18 cellular contexts compared by ENCODE assay signal in the genomic region with DNA sequence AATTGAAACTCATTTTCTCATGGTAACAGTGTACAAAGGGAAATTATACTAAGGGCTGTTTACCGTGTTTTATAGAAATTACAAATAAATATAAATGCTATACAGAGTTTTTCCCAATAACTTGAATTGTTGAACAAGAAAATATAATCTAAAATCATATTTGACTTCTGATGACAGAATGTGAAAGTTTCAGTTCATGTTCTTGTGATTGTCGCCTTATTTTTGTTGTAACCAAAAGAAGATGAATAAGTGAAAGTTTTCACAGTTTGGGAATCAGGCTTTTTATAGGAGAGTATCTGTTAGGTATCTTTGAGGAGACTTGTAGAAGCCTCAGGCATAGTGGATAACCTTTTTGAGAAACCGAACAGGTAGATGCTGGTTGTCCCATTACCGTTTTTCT. TPM values are rescaled to one million over a fixed set of nuclear protein-coding genes. Genes with fewer than 3 reads are reported as not detected.
A peak's percentile ranks its signal among the peaks of the same experiment; 100 is the strongest.
DNase-seq lines count a peak whose midpoint lies in the region; ATAC-seq, FAIRE-seq and TF ChIP-seq lines count a peak whose summit lies in the region.
"Had no signal": no experiment of that assay in that cellular context is flagged by ENCODE, and none has a peak within 500 bp of the region (broad histone marks: within the 10 kb centered on the region; RNA-seq: fewer than 3 reads in every experiment).

No MANE protein-coding gene starts in this region.

- H3K4me1 Mint-ChIP-seq in HFFc6 (ENCODE audit: low read depth): peaks cover 48% of the 10 kb centered on the region

- no peak for DNase-seq in GM12891 (ENCODE audit: insufficient read length, low spot score)
- no peak for DNase-seq in HFFc6
- no peak for DNase-seq in GM12878 (ENCODE audit: low read depth, low spot score)
- no peak for DNase-seq in spleen
- no peak for DNase-seq in DMS53 (lab: John Stamatoyannopoulos, UW)
- DNase-seq in left cardiac atrium: no peak
- DNase-seq in ACHN: no peak
- DNase-seq in cerebellar cortex (ENCODE audit: low spot score): no peak
- DNase-seq: activated naive CD4-positive, alpha-beta T cell treated with anti-CD3 and anti-CD28 coated beads, Interleukin-2, amount 10 ng/mL, durations not matched to agents 7 days and 5 days; endodermal cell; islet precursor cell; NCI-H1092 treated with DMSO at 0.1 percent for 48 hours; NCI-H2227 treated with DMSO at 0.1 percent for 48 hours; PC-3 had no signal

- peak overlapping the region; percentile 71; the same call in 1 of the 2 replicates for H3K27ac Mint-ChIP-seq in HFFc6
- H3K27ac Mint-ChIP-seq: activated naive CD4-positive, alpha-beta T cell treated with anti-CD3 and anti-CD28 coated beads, Interleukin-2, amount 10 ng/mL, durations not matched to agents 7 days and 5 days; endodermal cell had no signal

- TF ChIP-seq EP300 in GM12878 (IDR thresholded peaks at IDR 0.05; ENCODE audit: borderline replicate concordance in 1 of 2, control insufficient read depth in 1 of 2, low read depth in 2 of 2, low read length in 2 of 2): 0 out of 4 replicates have a peak, but pooled peaks of 1 of the 2 experiments have one; percentile 9

- intact Hi-C loops in GM12878 (cut with micrococcal nuclease; ENCODE audit: unreplicated experiment): no loop called here
- intact Hi-C loops in spleen (cut with DNase I; ENCODE audit: low total_unique reads): no loop called here
- intact Hi-C loops in left cardiac atrium (cut with DNase I): no loop called here

- no peak overlapping the region for H2AFZ ChIP-seq in GM12878 (ENCODE audit: control insufficient read depth, low read depth, low read length)

- no peaks in the 10 kb centered on the region for H3K9me3 Mint-ChIP-seq in HFFc6

- SMC1A ChIA-PET in GM12878 (lab: Charles Lee; ENCODE audit: uncharacterized antibody, unreplicated experiment): interaction anchor here (1.0 to 1.2 kb wide), 2 partner anchors 13 to 26 kb away, joined by 3 to 6 read pairs; no protein-coding TSS in a partner anchor

- no peak for TF ChIP-seq RAD21 in GM12878 (IDR thresholded peaks at IDR 0.05; ENCODE audit: insufficient read depth, low read depth, low read length)

- H3K36me3 ChIP-seq in GM12878 (ENCODE audit: control insufficient read depth in 2 of 2, insufficient read depth in 2 of 2, low read length in 1 of 2) (peaks cover 0 to 2% of the 10 kb centered on the region in 2 experiments; a peak in 1 of 4 replicates), spleen (peaks cover 0 to 6% (median 0%) of the 10 kb centered on the region in 6 donors)
- H3K36me3 ChIP-seq: breast epithelium had no signal

- 2% methylated on average over 2 of the region's 4 CpGs for WGBS in GM12878 (ENCODE audit: insufficient coverage, insufficient replicate concordance, low lambda C conversion rate, missing lambda C conversion rate)
- 70 to 87% (median 73%) methylated on average over 4 of the region's 4 CpGs for WGBS in spleen, 5 donors

- peak overlapping the region; percentile 78 for H3K4me2 ChIP-seq in GM12878 (ENCODE audit: control insufficient read depth, insufficient read depth)

- in situ Hi-C loops in GM12878 (cut with MboI): no loop called here
- in situ Hi-C loops in ACHN (cut with HindIII; ENCODE audit: low pct_ligation_motif_present, low pct_unique_long_range_greater_than_20kb, low sequenced_read_pairs): no loop called here

- BruUV-seq in GM12878 (replicated peaks; lab: Mats Ljungman, UMichigan): no TSS peak

- CTCF ChIA-PET in GM12878 (lab: Yijun Ruan, JAX): no interaction called here

- peaks cover 6% of the 10 kb centered on the region; the same call in 2 of the 3 replicates for H3K9me3 ChIP-seq in GM12878 (replicated peaks; ENCODE audit: control insufficient read depth, insufficient read depth, low read length)
- H3K9me3 ChIP-seq in spleen: no peaks in the 10 kb centered on the region
- H3K9me3 ChIP-seq: breast epithelium, mucosa of descending colon had no signal

- no peak overlapping the region for H3K9ac ChIP-seq in GM12878 (ENCODE audit: control insufficient read depth, insufficient read depth, low read length)

- no peaks in the 10 kb centered on the region for H4K20me1 ChIP-seq in GM12878 (ENCODE audit: control insufficient read depth, insufficient read depth)

- TF ChIP-seq POLR2A in GM12891 (IDR thresholded peaks at IDR 0.05; ENCODE audit: low read depth, low read length) (no peak), GM12878 (IDR thresholded peaks at IDR 0.05; ENCODE audit: low read depth, low read length) (no peak), spleen (IDR thresholded peaks at IDR 0.05) (no peak)

- no peak overlapping the region; the same call in 1 of the 2 replicates for H3K4me3 Mint-ChIP-seq in HFFc6
- H3K4me3 Mint-ChIP-seq: activated naive CD4-positive, alpha-beta T cell treated with anti-CD3 and anti-CD28 coated beads, Interleukin-2, amount 10 ng/mL, durations not matched to agents 7 days and 5 days; endodermal cell had no signal

- RAD21 ChIA-PET in GM12878 (lab: Charles Lee; ENCODE audit: unreplicated experiment): no interaction called here

- no peaks in the 10 kb centered on the region for H3K27me3 Mint-ChIP-seq in HFFc6 (ENCODE audit: insufficient read depth)
- H3K27me3 Mint-ChIP-seq: activated naive CD4-positive, alpha-beta T cell treated with anti-CD3 and anti-CD28 coated beads, Interleukin-2, amount 10 ng/mL, durations not matched to agents 7 days and 5 days had no signal

- peaks cover 11% of the 10 kb centered on the region; the same call in 1 of the 2 replicates for H3K36me3 Mint-ChIP-seq in HFFc6 (ENCODE audit: low read depth)

- FAIRE-seq in GM12891 (lab: Jason Lieb, UNC) (no peak), GM12878 (lab: Jason Lieb, UNC) (no peak)

- peaks cover 9% of the 10 kb centered on the region for H3K4me1 ChIP-seq in GM12878 (ENCODE audit: control insufficient read depth, insufficient read depth, low read length)
- peaks cover 0 to 25% (median 13%) of the 10 kb centered on the region in 6 donors for H3K4me1 ChIP-seq in spleen
- H3K4me1 ChIP-seq: breast epithelium had no signal

- peak overlapping the region; percentile 72 for H3K27ac ChIP-seq in GM12878 (ENCODE audit: control insufficient read depth, insufficient read depth)
- H3K27ac ChIP-seq in spleen: peak overlapping the region in 5 of 8 donors; percentile 45 to 65 (median 64)
- H3K27ac ChIP-seq: breast epithelium, C4-2B had no signal

- H3K79me2 ChIP-seq in GM12878 (ENCODE audit: control insufficient read depth, insufficient read depth, low read length): peaks cover 48% of the 10 kb centered on the region

- H3K4me3 ChIP-seq in GM12878 (peak overlapping the region; percentile 29; the same call in 1 of the 2 replicates), spleen (peak overlapping the region in 2 of 8 donors; percentile 16 to 51)
- H3K4me3 ChIP-seq: mucosa of descending colon had no signal

- ATAC-seq in GM12878 (peak; percentile 47), left cardiac atrium (no peak)
- ATAC-seq: PC-3, SK-N-SH treated with all-trans-retinoic acid at 6 μM for 48 hours had no signal

- H3K27me3 ChIP-seq in GM12878 (replicated peaks in 1 of 2; ENCODE audit: control insufficient read depth in 2 of 2, insufficient read depth in 2 of 2, low read length in 1 of 2) (no peaks in the 10 kb centered on the region), spleen (replicated peaks in 1 of 7) (no peaks in the 10 kb centered on the region)
- H3K27me3 ChIP-seq: breast epithelium had no signal

- no peak for TF ChIP-seq CTCF in HFFc6 (IDR thresholded peaks at IDR 0.05)
- no peak for TF ChIP-seq CTCF in GM12878 (IDR thresholded peaks at IDR 0.05 in 2 of 3, conservative IDR thresholded peaks at IDR 0.05 in 1 of 3; ENCODE audit: control insufficient read depth in 2 of 3, extremely low read depth in 1 of 3, insufficient read depth in 1 of 3, low read depth in 3 of 3, low read length in 3 of 3)
- TF ChIP-seq CTCF in spleen (IDR thresholded peaks at IDR 0.05 in 8 of 11, conservative IDR thresholded peaks at IDR 0.05 in 3 of 11): no peak

- POLR2A ChIA-PET in GM12878 (lab: Charles Lee): interaction anchor here (1.7 kb wide), 1 partner anchor 11 kb away, joined by 5 read pairs; no protein-coding TSS in a partner anchor

TF ChIP-seq in GM12891, 5 proteins besides CTCF, POLR2A, EP300 and RAD21:
- TF ChIP-seq POLR2AphosphoS5 (IDR thresholded peaks at IDR 0.05; ENCODE audit: low read depth, low read length) (no peak), SPI1 (IDR thresholded peaks at IDR 0.05; ENCODE audit: low read depth, low read length) (peak; percentile 68), POU2F2 (IDR thresholded peaks at IDR 0.05; ENCODE audit: low read depth, low read length) (no peak), PAX5 (IDR thresholded peaks at IDR 0.05; ENCODE audit: insufficient read depth, low read length, severe bottlenecking) (no peak), TAF1 (IDR thresholded peaks at IDR 0.05; ENCODE audit: low read depth, low read length) (no peak)

TF ChIP-seq in GM12878, 131 proteins besides CTCF, POLR2A, EP300 and RAD21 (continues in another document):
- no peak for TF ChIP-seq SIN3A (IDR thresholded peaks at IDR 0.05; ENCODE audit: low read depth, low read length)
- TF ChIP-seq ASH2L (IDR thresholded peaks at IDR 0.05; ENCODE audit: borderline replicate concordance, low read depth): no peak

RNA-seq across cellular contexts. Expression of a gene that starts 28.1 kb away (rescaled TPM):
- polyA plus RNA-seq in GM12891 (2012; ENCODE audit: low read depth, missing spikeins): 11.7 TPM
- total RNA-seq in HFFc6 (2021; fragmentation: NEBNext Ultra II Directional; extraction: Animal tissue kit (Norgen Biotek cat#: 25700)): 10 to 100 TPM; 44.4 to 58.6 (median 53.3) TPM
- total RNA-seq in GM12878 (2013; cell fraction: nucleolus; rRNA removed): 79.6 and 85.6 TPM in 2 replicates
- 26.9 and 28.5 TPM in 2 replicates for total RNA-seq in GM12878 (2014; rRNA removed)
- 30.3 and 32.3 TPM in 2 replicates for total RNA-seq in GM12878 (2014; rRNA removed; fragmentation: Illumina TruSeq; extraction: Trizol)
- 25.3 and 26.8 TPM in 2 replicates for total RNA-seq in GM12878 (2021)
- polyA plus RNA-seq in GM12878 (2011; ENCODE audit: low read depth): 11.7 TPM
- polyA plus RNA-seq in GM12878 (2011; rRNA removed): 30.3 and 41.6 TPM in 2 replicates
- polyA plus RNA-seq in GM12878 (2011; cell fraction: cytosol; rRNA removed): 16.8 and 21.9 TPM in 2 replicates
- 18.3 and 20.8 TPM in 2 replicates for polyA plus RNA-seq in GM12878 (2011; cell fraction: nucleus; rRNA removed)
- polyA plus RNA-seq in GM12878 (2012): 15.4 and 22.1 TPM in 2 replicates
- 27.6 and 35.8 TPM in 2 replicates for polyA plus RNA-seq in GM12878 (2014; fragmentation: Illumina TruSeq; extraction: Trizol)
- polyA plus RNA-seq in GM12878 (2014; fragmentation: Nextera tagmentation; extraction: Ambion mirVana): 1 to 10 TPM; 4.6 to 5.6 TPM
- polyA plus RNA-seq in GM12878 (2014; rRNA removed): 14.8 and 18.2 TPM in 2 replicates
- 10 to 100 TPM; 23.4 to 25.2 TPM for polyA plus RNA-seq in GM12878 (2016; fragmentation: Nextera tagmentation; extraction: Ambion mirVana)
- polyA minus RNA-seq in GM12878 (2011; rRNA and poly(A)+ RNA removed): 45.6 and 46.3 TPM in 2 replicates
- 14.7 and 15.4 TPM in 2 replicates for polyA minus RNA-seq in GM12878 (2011; cell fraction: cytosol; rRNA and poly(A)+ RNA removed)
- 28.4 and 38.5 TPM in 2 replicates for polyA minus RNA-seq in GM12878 (2011; cell fraction: nucleus; rRNA and poly(A)+ RNA removed)
- 10 to 100 TPM; 29.7 to 38.5 (median 33.0) TPM for total RNA-seq in spleen
- polyA plus RNA-seq in spleen: 1 to 10 TPM; 2.3 to 4.3 (median 3.7) TPM
- total RNA-seq in left cardiac atrium: 10 to 100 TPM; 47.2 to 48.9 TPM
